Comparison of ENCODE assay signal across 22 cellular contexts in genomic region chr1:187236676-187237075, GRCh38.
DNase-seq lines count a peak whose midpoint lies in the region; ATAC-seq and TF ChIP-seq lines count a peak whose summit lies in the region.
"Had no signal": no experiment of that assay in that cellular context is flagged by ENCODE, and none has a peak within 500 bp of the region (broad histone marks: within the 10 kb centered on the region; RNA-seq: fewer than 3 reads in every experiment).

No MANE protein-coding gene starts in this region.

- TF ChIP-seq CTCF in SK-N-SH (IDR thresholded peaks at IDR 0.05) = no peak
- TF ChIP-seq CTCF in VCaP (conservative IDR thresholded peaks at IDR 0.05) = no peak
- no peak for TF ChIP-seq CTCF in heart right ventricle (IDR thresholded peaks at IDR 0.05)

- H3K4me3 ChIP-seq in SK-N-SH (ENCODE audit: low read depth in 2 of 2, low read length in 1 of 2) (no peak overlapping the region), heart right ventricle (no peak overlapping the region), neuronal stem cell (ENCODE audit: low read length in 2 of 2) (no peak overlapping the region)
- H3K4me3 ChIP-seq: BLaER1 treated with 17β-estradiol and CSF1 and Interleukin-3, amounts not matched to agents 10 nM and 100 nM; GM23248; K562; SK-N-MC had no signal

- H3K4ac ChIP-seq in neuronal stem cell (ENCODE audit: low read length) = no peak overlapping the region

- H3K9me3 ChIP-seq in SK-N-SH = no peaks in the 10 kb centered on the region
- H3K9me3 ChIP-seq in heart right ventricle = no peaks in the 10 kb centered on the region
- no peaks in the 10 kb centered on the region for H3K9me3 ChIP-seq in neuronal stem cell (replicated peaks in 1 of 2; ENCODE audit: control insufficient read depth in 2 of 2, insufficient read depth in 1 of 2, low read depth in 1 of 2, low read length in 2 of 2)
- H3K9me3 ChIP-seq: BLaER1 treated with 17β-estradiol and CSF1 and Interleukin-3, amounts not matched to agents 10 nM and 100 nM had no signal

- no peak overlapping the region for H3K23ac ChIP-seq in neuronal stem cell (ENCODE audit: low read depth, low read length, poor library complexity)

- CTCF ChIA-PET in SK-N-SH (lab: Yijun Ruan, JAX) (interaction anchor here (0.5 to 1.0 kb wide), 3 partner anchors 56 to 224 kb away, joined by 3 read pairs; no protein-coding TSS in a partner anchor), HEK293T (lab: Yijun Ruan, JAX) (no interaction called here)

- no peak overlapping the region for H2BK5ac ChIP-seq in neuronal stem cell (ENCODE audit: low read length)

- no peak for TF ChIP-seq EP300 in SK-N-SH (IDR thresholded peaks at IDR 0.05; ENCODE audit: borderline replicate concordance in 1 of 2, low read depth in 1 of 2, low read length in 1 of 2)

- H3K14ac ChIP-seq in neuronal stem cell (ENCODE audit: low read length) = no peak overlapping the region

- no peak overlapping the region for H2BK120ac ChIP-seq in neuronal stem cell (ENCODE audit: low read depth, low read length)

- no peaks in the 10 kb centered on the region for H4K20me1 ChIP-seq in SK-N-SH (ENCODE audit: insufficient read depth)
- H4K20me1 ChIP-seq: BLaER1 treated with 17β-estradiol and CSF1 and Interleukin-3, amounts not matched to agents 10 nM and 100 nM had no signal

- no peaks in the 10 kb centered on the region for H3K36me3 ChIP-seq in SK-N-SH (replicated peaks in 1 of 2; ENCODE audit: control insufficient read depth in 1 of 2, insufficient read depth in 2 of 2, low read length in 1 of 2)
- H3K36me3 ChIP-seq in heart right ventricle = no peaks in the 10 kb centered on the region
- no peaks in the 10 kb centered on the region for H3K36me3 ChIP-seq in neuronal stem cell (replicated peaks in 1 of 2; ENCODE audit: control insufficient read depth in 2 of 2, insufficient read depth in 2 of 2, low read length in 2 of 2)
- H3K36me3 ChIP-seq: BLaER1 treated with 17β-estradiol and CSF1 and Interleukin-3, amounts not matched to agents 10 nM and 100 nM had no signal

- no peaks in the 10 kb centered on the region for H3K79me1 ChIP-seq in neuronal stem cell (ENCODE audit: low read depth, low read length)

- no peak overlapping the region for H3K9ac ChIP-seq in SK-N-SH
- H3K9ac ChIP-seq in neuronal stem cell (ENCODE audit: low read depth, low read length, poor library complexity) = no peak overlapping the region
- H3K9ac ChIP-seq: BLaER1 treated with 17β-estradiol and CSF1 and Interleukin-3, amounts not matched to agents 10 nM and 100 nM; GM23248 had no signal

- no peak overlapping the region for H2BK15ac ChIP-seq in neuronal stem cell (ENCODE audit: low read length)

- no peak overlapping the region for H2AK5ac ChIP-seq in neuronal stem cell (ENCODE audit: low read depth, low read length)

- no peak overlapping the region for H2BK12ac ChIP-seq in neuronal stem cell (ENCODE audit: low read length)

- H3K18ac ChIP-seq in neuronal stem cell (ENCODE audit: low read length) = no peak overlapping the region

- no peaks in the 10 kb centered on the region for H3F3A ChIP-seq in SK-N-SH (replicated peaks; ENCODE audit: insufficient read depth)

- DNase-seq in SK-N-SH (no peak), heart right ventricle (peak in 1 of 2 donors; percentile 3), neuronal stem cell (ENCODE audit: low spot score) (no peak), HEK293T (ENCODE audit: extremely low spot score) (no peak), left colon (no peak)
- DNase-seq: 8988T; CD8-positive, alpha-beta T cell; DND-41; GM23248; H9; NCI-H1092; NCI-H1436 treated with DMSO at 0.1 percent for 48 hours; NCI-H1930; NCI-H2171; NCI-H446; NCI-H526 had no signal

- no peak overlapping the region for H4K91ac ChIP-seq in neuronal stem cell (ENCODE audit: low read depth, low read length, poor library complexity)

- no peak overlapping the region for H3K27ac ChIP-seq in SK-N-SH (ENCODE audit: low read depth in 2 of 2, low read length in 1 of 2)
- peak overlapping the region; percentile 75 for H3K27ac ChIP-seq in VCaP
- peak overlapping the region in 3 of 10 donors; percentile 26 to 47 (median 36) for H3K27ac ChIP-seq in heart right ventricle
- no peak overlapping the region for H3K27ac ChIP-seq in neuronal stem cell (replicated peaks; ENCODE audit: low read length)
- H3K27ac ChIP-seq: BLaER1 treated with 17β-estradiol and CSF1 and Interleukin-3, amounts not matched to agents 10 nM and 100 nM; GM23248; SK-N-MC had no signal

- H3K27me3 ChIP-seq in SK-N-SH (ENCODE audit: insufficient read depth) (no peaks in the 10 kb centered on the region), heart right ventricle (no peaks in the 10 kb centered on the region), neuronal stem cell (ENCODE audit: control insufficient read depth in 3 of 3, insufficient read depth in 3 of 3, low read depth in 1 of 3, low read length in 3 of 3) (no peaks in the 10 kb centered on the region)
- H3K27me3 ChIP-seq: BLaER1 treated with 17β-estradiol and CSF1 and Interleukin-3, amounts not matched to agents 10 nM and 100 nM had no signal

- no peak overlapping the region for H4K8ac ChIP-seq in neuronal stem cell (ENCODE audit: low read depth, low read length)

- ATAC-seq in SK-N-SH treated with all-trans-retinoic acid at 6 μM for 48 hours (peak; percentile 63), heart right ventricle (peak in 5 of 8 donors; percentile 24 to 73 (median 67)), left colon (no peak), GM19395 (IDR thresholded peaks at IDR 0.05; ENCODE audit: unreplicated experiment) (no peak)
- ATAC-seq: CD8-positive, alpha-beta T cell; K562 had no signal

- H3K4me2 ChIP-seq in SK-N-SH (no peak overlapping the region), neuronal stem cell (ENCODE audit: insufficient read depth, low read length, poor library complexity, severe bottlenecking) (no peak overlapping the region)
- H3K4me2 ChIP-seq: BLaER1 treated with 17β-estradiol and CSF1 and Interleukin-3, amounts not matched to agents 10 nM and 100 nM had no signal

- H3K9me2 ChIP-seq in SK-N-SH = no peaks in the 10 kb centered on the region

- H2AFZ ChIP-seq in SK-N-SH (ENCODE audit: low read depth) (no peak overlapping the region), neuronal stem cell (ENCODE audit: low read length) (peak overlapping the region; percentile 2)
- H2AFZ ChIP-seq: GM23248 had no signal

- intact Hi-C loops in heart right ventricle (cut with DNase I) = no loop called here
- intact Hi-C loops in left colon (cut with DNase I, micrococcal nuclease) = no loop called here

- WGBS in SK-N-SH (ENCODE audit: low lambda C conversion rate) = 74% methylated on average over 2 of the region's 2 CpGs
- WGBS in heart right ventricle, 2 donors = 21 to 42% methylated on average over 2 of the region's 2 CpGs
- WGBS in neuronal stem cell (ENCODE audit: extremely low coverage in 2 of 2, insufficient read length in 2 of 2, insufficient replicate concordance in 1 of 2), 2 donors = no CpG with 5 or more reads among the region's 2 CpGs

- POLR2A ChIA-PET in SK-N-SH (lab: Yijun Ruan, JAX) (no interaction called here), HEK293T (lab: Yijun Ruan, JAX) (no interaction called here)

- H3K4me1 ChIP-seq in SK-N-SH (ENCODE audit: control insufficient read depth in 1 of 2, insufficient read depth in 2 of 2, low read depth in 1 of 2, low read length in 1 of 2) (no peaks in the 10 kb centered on the region; a peak in 1 of 4 replicates), heart right ventricle (peaks cover 0 to 5% (median 0%) of the 10 kb centered on the region in 9 donors), neuronal stem cell (ENCODE audit: control insufficient read depth in 2 of 2, insufficient read depth in 1 of 2, low read depth in 1 of 2, low read length in 2 of 2) (peaks cover 0 to 1% of the 10 kb centered on the region in 2 donors)
- H3K4me1 ChIP-seq: BLaER1 treated with 17β-estradiol and CSF1 and Interleukin-3, amounts not matched to agents 10 nM and 100 nM had no signal

- H3K79me2 ChIP-seq in SK-N-SH (ENCODE audit: insufficient read depth) = no peaks in the 10 kb centered on the region

- no peak for TF ChIP-seq RAD21 in SK-N-SH (IDR thresholded peaks at IDR 0.05; ENCODE audit: low read length)

TF ChIP-seq in SK-N-SH treated with all-trans-retinoic acid at 6 μM for 48 hours, 23 proteins besides CTCF, POLR2A, EP300 and RAD21:
- TF ChIP-seq TOX (CRISPR knock-in tag; IDR thresholded peaks at IDR 0.05; ENCODE audit: borderline replicate concordance) (no peak), CSDC2 (CRISPR knock-in tag; IDR thresholded peaks at IDR 0.05) (no peak), ZNF70 (CRISPR knock-in tag; IDR thresholded peaks at IDR 0.05) (no peak), OSR1 (CRISPR knock-in tag; IDR thresholded peaks at IDR 0.05) (no peak)

TF ChIP-seq in SK-N-SH, 30 proteins besides CTCF, POLR2A, EP300 and RAD21 (continues in another document):
- TF ChIP-seq USF1 (IDR thresholded peaks at IDR 0.05; ENCODE audit: borderline replicate concordance, low read depth) = no peak
- TF ChIP-seq RCOR1 (IDR thresholded peaks at IDR 0.05; ENCODE audit: low read length) = no peak
- TF ChIP-seq NRF1 (IDR thresholded peaks at IDR 0.05; ENCODE audit: low read depth, low read length) = no peak
- no peak for TF ChIP-seq FOSL2 (IDR thresholded peaks at IDR 0.05; ENCODE audit: borderline replicate concordance, low read depth)
- TF ChIP-seq GATA2 (CRISPR knock-in tag; IDR thresholded peaks at IDR 0.05) = no peak
- no peak for TF ChIP-seq MXI1 (IDR thresholded peaks at IDR 0.05; ENCODE audit: low read depth, low read length)
- no peak for TF ChIP-seq NFIC (IDR thresholded peaks at IDR 0.05; ENCODE audit: borderline replicate concordance)

TF ChIP-seq in HEK293T, 16 proteins besides CTCF, POLR2A, EP300 and RAD21:
- TF ChIP-seq NFRKB (IDR thresholded peaks at IDR 0.05) = no peak
- no peak for TF ChIP-seq HDGF (IDR thresholded peaks at IDR 0.05; ENCODE audit: borderline replicate concordance)
- TF ChIP-seq SUZ12 (IDR thresholded peaks at IDR 0.05) = no peak
- TF ChIP-seq ZNF384 (IDR thresholded peaks at IDR 0.05) = no peak
- TF ChIP-seq ELF4 (IDR thresholded peaks at IDR 0.05) = no peak
- no peak for TF ChIP-seq TARDBP (IDR thresholded peaks at IDR 0.05)
- no peak for TF ChIP-seq FOXM1 (IDR thresholded peaks at IDR 0.05; ENCODE audit: borderline replicate concordance)
- no peak for TF ChIP-seq LEF1 (IDR thresholded peaks at IDR 0.05; ENCODE audit: borderline replicate concordance)
- TF ChIP-seq FOXK2 (IDR thresholded peaks at IDR 0.05) = no peak
- TF ChIP-seq FOXA1 (IDR thresholded peaks at IDR 0.05) = no peak
- no peak for TF ChIP-seq CTBP1 (IDR thresholded peaks at IDR 0.05; ENCODE audit: borderline replicate concordance)
- TF ChIP-seq BHLHE40 (IDR thresholded peaks at IDR 0.05; ENCODE audit: borderline replicate concordance) = no peak
TF ChIP-seq in HEK293T: peak in this region for 0.

Comparison
In these comparisons a context has a peak if more than half of its experiments do, and no peak if none do; other contexts are left out.
1. ATAC-seq: peak in SK-N-SH treated with all-trans-retinoic acid at 6 μM for 48 hours (single experiment) and heart right ventricle (5 of 8); none in left colon (single experiment) and GM19395 (single experiment).